8 cellular contexts compared by ENCODE assay signal in the genomic region with DNA sequence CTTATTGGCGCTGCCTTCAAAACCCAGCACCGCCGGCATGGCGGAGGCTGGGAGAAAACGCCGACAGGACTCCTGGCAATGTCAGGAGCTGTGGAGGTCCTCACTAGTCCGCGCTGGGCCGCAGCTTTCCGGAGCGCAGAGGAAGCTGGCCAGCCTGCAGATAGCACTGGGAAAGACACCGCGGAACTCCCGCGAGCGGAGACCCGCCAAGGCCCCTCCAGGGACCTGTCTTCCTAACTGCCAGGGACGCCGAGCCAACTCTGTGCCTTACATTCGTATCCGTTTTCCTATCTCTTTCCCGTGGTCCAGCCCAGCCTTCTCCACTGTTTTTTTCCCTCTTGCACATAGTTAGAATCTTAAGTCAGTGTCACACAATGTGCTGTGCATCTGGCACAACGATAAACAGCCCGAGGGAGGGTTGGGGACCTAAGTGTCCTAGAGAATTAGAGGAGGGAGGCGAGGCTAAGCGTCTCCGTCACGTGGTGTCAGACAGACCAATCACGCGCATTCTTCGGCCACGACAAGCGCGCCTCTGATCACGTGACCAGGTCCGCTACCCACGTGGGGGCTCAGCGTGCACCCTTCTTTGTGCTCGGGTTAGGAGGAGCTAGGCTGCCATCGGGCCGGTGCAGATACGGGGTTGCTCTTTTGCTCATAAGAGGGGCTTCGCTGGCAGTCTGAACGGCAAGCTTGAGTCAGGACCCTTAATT. TPM values are rescaled to one million over a fixed set of nuclear protein-coding genes. Genes with fewer than 3 reads are reported as not detected.
DNase-seq lines count a peak whose midpoint lies in the region; ATAC-seq and TF ChIP-seq lines count a peak whose summit lies in the region.

A gene (plus strand): TSS at position 582 of the 710 bp plus-strand sequence. CDS start 420 bp downstream, outside the sequence.
A gene (minus strand): TSS at position 168 of the 710 bp plus-strand sequence. CDS start 129 bp downstream, at position 39.

- peaks cover 34% of the 10 kb centered on the region for H3K36me3 Mint-ChIP-seq in activated CD4-positive, alpha-beta T cell treated with anti-CD3 and anti-CD28 coated beads, Interleukin-2, amount 10 ng/mL, durations not matched to agents 7 days and 5 days (ENCODE audit: low read depth)

- intact Hi-C loops in left colon (cut with DNase I, micrococcal nuclease), result loop anchor here in 1 of 2 donors (10.0 kb wide), 1 partner anchor 110 kb away; a partner anchor contains a TSS

- H3K27ac Mint-ChIP-seq in activated CD4-positive, alpha-beta T cell treated with anti-CD3 and anti-CD28 coated beads, Interleukin-2, amount 10 ng/mL, durations not matched to agents 7 days and 5 days, result no peak within 1 kb of the TSS

- CTCF ChIA-PET in BJ (lab: Yijun Ruan, JAX), result interaction anchor here (0.7 to 1.6 kb wide), 3 partner anchors 10 to 228 kb away, joined by 3 to 16 read pairs (median 3); a partner anchor contains a TSS
- CTCF ChIA-PET in activated CD4-positive, alpha-beta T cell treated with anti-CD3 and anti-CD28 coated beads, Interleukin-2, amount 10 ng/mL, durations not matched to agents 7 days and 5 days (lab: Charles Lee), result interaction anchor here (0.9 to 1.9 kb wide), 6 partner anchors 13 to 112 kb away, joined by 3 to 9 read pairs (median 4); a partner anchor contains a TSS

- DNase-seq in BJ (ENCODE audit: low read depth), result peak; percentile 93
- DNase-seq in NCI-H526 treated with DMSO at 0.1 percent for 48 hours (lab: John Stamatoyannopoulos, UW), result peak; percentile 96
- DNase-seq in activated CD4-positive, alpha-beta T cell treated with anti-CD3 and anti-CD28 coated beads, Interleukin-2, amount 10 ng/mL, durations not matched to agents 7 days and 5 days, result peak; percentile 99
- peak; percentile 98 for DNase-seq in coronary artery (ENCODE audit: low spot score)
- peak; percentile 98 to 99 for DNase-seq in left colon
- DNase-seq in stimulated activated CD4-positive, alpha-beta T cell treated with anti-CD3 and anti-CD28 coated beads, Interleukin-1b, Interleukin-23, amount 100 ng/mL, for 48 hours, result peak; percentile 99

- H3K27me3 Mint-ChIP-seq in activated CD4-positive, alpha-beta T cell treated with anti-CD3 and anti-CD28 coated beads, Interleukin-2, amount 10 ng/mL, durations not matched to agents 7 days and 5 days, result no peaks in the 10 kb centered on the region

- H3K4me3 Mint-ChIP-seq in activated CD4-positive, alpha-beta T cell treated with anti-CD3 and anti-CD28 coated beads, Interleukin-2, amount 10 ng/mL, durations not matched to agents 7 days and 5 days, result peak within 1 kb of the TSS; percentile 3

- H3K27me3 ChIP-seq in BJ (ENCODE audit: control insufficient read depth, insufficient read depth, low read length), result no peaks in the 10 kb centered on the region

- POLR2A ChIA-PET in BJ (lab: Charles Lee), result no interaction called here
- POLR2A ChIA-PET in activated CD4-positive, alpha-beta T cell treated with anti-CD3 and anti-CD28 coated beads, Interleukin-2, amount 10 ng/mL, durations not matched to agents 7 days and 5 days (lab: Charles Lee), result interaction anchor here (0.5 to 2.1 kb wide), 4 partner anchors 15 to 112 kb away, joined by 3 to 10 read pairs (median 4); a partner anchor contains a TSS

- no peaks in the 10 kb centered on the region for H3K9me3 Mint-ChIP-seq in activated CD4-positive, alpha-beta T cell treated with anti-CD3 and anti-CD28 coated beads, Interleukin-2, amount 10 ng/mL, durations not matched to agents 7 days and 5 days

- H3K27ac ChIP-seq in coronary artery, result peak within 1 kb of the TSS; percentile 89 to 90

- TF ChIP-seq CTCF in BJ (IDR thresholded peaks at IDR 0.05; ENCODE audit: insufficient read depth, low read depth, low read length) (no peak), coronary artery (IDR thresholded peaks at IDR 0.05) (no peak)

- peak; percentile 88 for ATAC-seq in GM19324 (IDR thresholded peaks at IDR 0.05; ENCODE audit: low FRiP score, unreplicated experiment)
- ATAC-seq in HG03469 (IDR thresholded peaks at IDR 0.05; ENCODE audit: unreplicated experiment), result peak; percentile 76
- peak; percentile 86 for ATAC-seq in left colon

- H3K36me3 ChIP-seq in BJ (ENCODE audit: control insufficient read depth, insufficient read depth, low read length), result peaks cover 23% of the 10 kb centered on the region

- H3K4me3 ChIP-seq in BJ (ENCODE audit: low read depth, low read length) (peak within 1 kb of the TSS; percentile 65), coronary artery (peak within 1 kb of the TSS; percentile 84)

- peaks cover 25% of the 10 kb centered on the region for H3K4me1 Mint-ChIP-seq in activated CD4-positive, alpha-beta T cell treated with anti-CD3 and anti-CD28 coated beads, Interleukin-2, amount 10 ng/mL, durations not matched to agents 7 days and 5 days

RNA-seq across cellular contexts. Expression of the first gene that starts in this region (rescaled TPM):
- 219 and 237 TPM in 2 replicates for polyA plus RNA-seq in BJ (2011; rRNA removed)
- 77.2 and 135 TPM in 2 replicates for polyA minus RNA-seq in BJ (2011; rRNA and poly(A)+ RNA removed)
- total RNA-seq in activated CD4-positive, alpha-beta T cell treated with anti-CD3 and anti-CD28 coated beads, Interleukin-2, amount 10 ng/mL, durations not matched to agents 7 days and 5 days, result 100 to 1,000 TPM; 131 to 144 TPM
- total RNA-seq in left colon, result 10 to 100 TPM; 80.5 to 93.9 TPM

RNA-seq across cellular contexts. Expression of the second gene that starts in this region (rescaled TPM):
- polyA plus RNA-seq in BJ (2011; rRNA removed), result 21.2 and 28.9 TPM in 2 replicates
- polyA minus RNA-seq in BJ (2011; rRNA and poly(A)+ RNA removed), result 24.4 and 34.2 TPM in 2 replicates
- total RNA-seq in activated CD4-positive, alpha-beta T cell treated with anti-CD3 and anti-CD28 coated beads, Interleukin-2, amount 10 ng/mL, durations not matched to agents 7 days and 5 days, result 10 to 100 TPM; 58.5 to 59.8 TPM
- total RNA-seq in left colon, result 10 to 100 TPM; 31.2 to 35.0 TPM

Comparison
In these comparisons a context has a peak if more than half of its experiments do, and no peak if none do; other contexts are left out.
1. Peak in every context shown above with its lines: DNase-seq, ATAC-seq, H3K4me3 ChIP-seq and H3K27ac ChIP-seq.